13 cellular contexts compared by ENCODE assay signal in genomic region chr6:85372188-85372914, GRCh38.
DNase-seq lines count a peak whose midpoint lies in the region; ATAC-seq, FAIRE-seq and TF ChIP-seq lines count a peak whose summit lies in the region.
"Had no signal": no experiment of that assay in that cellular context is flagged by ENCODE, and none has a peak within 500 bp of the region (broad histone marks: within the 10 kb centered on the region; RNA-seq: fewer than 3 reads in every experiment).

No MANE protein-coding gene starts in this region.

- CTCF ChIA-PET in A673 (lab: Charles Lee): no interaction called here

- no peaks in the 10 kb centered on the region for H3K4me1 ChIP-seq in A673 (ENCODE audit: insufficient read depth, low read length, poor library complexity, severe bottlenecking)
- H3K4me1 ChIP-seq in kidney (ENCODE audit: control insufficient read depth in 1 of 2, insufficient read depth in 1 of 2, low read depth in 1 of 2, low read length in 2 of 2): no peaks in the 10 kb centered on the region
- H3K4me1 ChIP-seq: pancreas, suprapubic skin had no signal

- POLR2A ChIA-PET in A673 (lab: Charles Lee; ENCODE audit: low non-redundant PET): no interaction called here

- FAIRE-seq in kidney (lab: Jason Lieb, UNC) (no peak), RCC 7860 (lab: Jason Lieb, UNC) (no peak)
- FAIRE-seq: pancreas had no signal

- H3K9me3 ChIP-seq in A673 (ENCODE audit: low read depth, low read length, poor library complexity, severe bottlenecking) (no peaks in the 10 kb centered on the region), kidney (ENCODE audit: control insufficient read depth in 1 of 2, low read length in 2 of 2) (no peaks in the 10 kb centered on the region)
- H3K9me3 ChIP-seq: pancreas, suprapubic skin had no signal

- DNase-seq in A673 (ENCODE audit: low spot score) (peak; percentile 26), RPMI8226 (peak; percentile 11), kidney (no peak), RCC 7860 (ENCODE audit: low spot score) (no peak)
- DNase-seq in activated CD4-positive, alpha-beta T cell treated with anti-CD3 and anti-CD28 coated beads, Interleukin-2, amount 50 U/mL, for 1 hour: no peak
- DNase-seq: midbrain; NCI-H510A; pancreas; stimulated activated CD4-positive, alpha-beta T cell treated with anti-CD3 and anti-CD28 coated beads, Interleukin-12 subunit alpha, Interleukin-12 subunit beta, amount 100 ng/mL, for 4 hours had no signal

- intact Hi-C loops in A673 (cut with micrococcal nuclease; ENCODE audit: unreplicated experiment): no loop called here
- intact Hi-C loops in kidney (cut with DNase I): no loop called here

- no peaks in the 10 kb centered on the region for H3K27me3 ChIP-seq in A673 (replicated peaks; ENCODE audit: insufficient read depth, low read depth, low read length, poor library complexity)
- H3K27me3 ChIP-seq: pancreas, suprapubic skin had no signal

- H3K4me3 ChIP-seq in A673 (ENCODE audit: low read depth, low read length, poor library complexity, severe bottlenecking): no peak overlapping the region
- H3K4me3 ChIP-seq in kidney (ENCODE audit: low read length in 2 of 2): no peak overlapping the region
- H3K4me3 ChIP-seq: pancreas, suprapubic skin had no signal

- BruUV-seq in A673 (replicated peaks; lab: Mats Ljungman, UMichigan): no TSS peak

- H3K36me3 ChIP-seq in A673 (ENCODE audit: insufficient read depth, low read length, poor library complexity, severe bottlenecking): no peaks in the 10 kb centered on the region
- H3K36me3 ChIP-seq in kidney (ENCODE audit: control insufficient read depth in 1 of 2, insufficient read depth in 2 of 2, low read length in 2 of 2): no peaks in the 10 kb centered on the region
- H3K36me3 ChIP-seq: pancreas, suprapubic skin had no signal

- no peak overlapping the region for H3K9ac ChIP-seq in kidney (ENCODE audit: low read length in 2 of 2)

- TF ChIP-seq CTCF in A673 (conservative IDR thresholded peaks at IDR 0.05; ENCODE audit: low read depth, low read length) (peak; percentile 41), kidney (IDR thresholded peaks at IDR 0.05; ENCODE audit: borderline replicate concordance, extremely low read depth, insufficient read depth) (peak; percentile 21)

- peak; percentile 45 for ATAC-seq in GM18907 (IDR thresholded peaks at IDR 0.05; ENCODE audit: unreplicated experiment)
- ATAC-seq in HG02763 (IDR thresholded peaks at IDR 0.05; ENCODE audit: unreplicated experiment): no peak
- no peak for ATAC-seq in HG03139 (IDR thresholded peaks at IDR 0.05; ENCODE audit: unreplicated experiment)
- ATAC-seq: pancreas had no signal

- H3K27ac ChIP-seq in A673 (ENCODE audit: low read depth, low read length, poor library complexity, severe bottlenecking) (no peak overlapping the region), kidney (ENCODE audit: low read depth in 2 of 2, low read length in 2 of 2) (no peak overlapping the region)
- H3K27ac ChIP-seq: pancreas, suprapubic skin had no signal

Comparison
In these comparisons a context has a peak if more than half of its experiments do, and no peak if none do; other contexts are left out.
1. DNase-seq: peak in A673 (single experiment) and RPMI8226 (single experiment); none in kidney (single experiment), activated CD4-positive, alpha-beta T cell treated with anti-CD3 and anti-CD28 coated beads, Interleukin-2, amount 50 U/mL, for 1 hour (single experiment) and RCC 7860 (single experiment).